15 cellular contexts compared by ENCODE assay signal in the genomic region with DNA sequence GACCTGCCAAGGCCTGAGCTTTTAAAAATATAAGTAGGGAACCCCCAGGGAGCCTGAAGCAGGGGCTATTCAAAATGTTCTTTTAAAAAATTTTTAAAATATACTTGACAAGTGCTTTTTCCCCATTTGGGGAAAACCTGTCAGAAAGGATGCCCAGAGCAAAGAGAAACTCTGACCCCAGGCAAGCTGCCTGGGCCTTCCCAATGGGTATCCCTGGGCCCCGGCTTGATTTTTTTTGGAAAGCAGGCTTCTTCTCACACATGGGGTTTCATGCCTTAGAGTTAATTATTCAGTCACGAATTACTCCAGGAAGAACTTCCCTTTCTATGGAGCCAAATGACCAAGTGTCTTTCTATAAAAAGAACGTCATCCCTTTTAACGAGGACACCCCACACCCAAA.
"Had no signal": no experiment of that assay in that cellular context is flagged by ENCODE, and none has a peak within 500 bp of the region (broad histone marks: within the 10 kb centered on the region; RNA-seq: fewer than 3 reads in every experiment).

No MANE protein-coding gene starts in this region.

- H3K4me3 ChIP-seq: cardiac muscle cell, dorsolateral prefrontal cortex, heart right ventricle, left lung, pancreas, SK-N-MC, upper lobe of right lung had no signal

- H3K4me1 Mint-ChIP-seq: activated CD4-positive, alpha-beta T cell treated with anti-CD3 and anti-CD28 coated beads for 36 hours; activated naive CD4-positive, alpha-beta T cell treated with anti-CD3 and anti-CD28 coated beads, Interleukin-2, amount 50 U/mL, for 24 hours had no signal

- H3K27me3 ChIP-seq: cardiac muscle cell, heart right ventricle, left lung, pancreas, upper lobe of right lung had no signal

- DNase-seq: activated CD4-positive, alpha-beta T cell treated with anti-CD3 and anti-CD28 coated beads for 36 hours; activated CD4-positive, alpha-beta T cell treated with anti-CD3 and anti-CD28 coated beads, Interleukin-2, amount 50 U/mL, for 48 hours; activated gamma-delta T cell; foreskin melanocyte; heart right ventricle; left lung; pancreas; stimulated activated CD8-positive, alpha-beta memory T cell treated with anti-CD3 and anti-CD28 coated beads, Interleukin-4, amount 100 ng/mL, for 48 hours; stimulated activated naive CD8-positive, alpha-beta T cell treated with anti-CD3 and anti-CD28 coated beads, Interleukin-15, Interleukin-2, amounts not matched to agents 100 U/mL and 50 U/mL, for 24 hours; upper lobe of right lung had no signal

- H3K27ac Mint-ChIP-seq: activated CD4-positive, alpha-beta T cell treated with anti-CD3 and anti-CD28 coated beads for 36 hours; activated naive CD4-positive, alpha-beta T cell treated with anti-CD3 and anti-CD28 coated beads, Interleukin-2, amount 50 U/mL, for 24 hours; WTC11 had no signal

- H3K9me3 ChIP-seq: heart right ventricle, left lung, pancreas, upper lobe of right lung had no signal

- H3K4me3 Mint-ChIP-seq: activated CD4-positive, alpha-beta T cell treated with anti-CD3 and anti-CD28 coated beads for 36 hours; activated naive CD4-positive, alpha-beta T cell treated with anti-CD3 and anti-CD28 coated beads, Interleukin-2, amount 50 U/mL, for 24 hours; WTC11 had no signal

- H3K4me1 ChIP-seq: left lung, pancreas, upper lobe of right lung had no signal

- H3K36me3 Mint-ChIP-seq: activated naive CD4-positive, alpha-beta T cell treated with anti-CD3 and anti-CD28 coated beads, Interleukin-2, amount 50 U/mL, for 24 hours; WTC11 had no signal

- H3K9me3 Mint-ChIP-seq: activated naive CD4-positive, alpha-beta T cell treated with anti-CD3 and anti-CD28 coated beads, Interleukin-2, amount 50 U/mL, for 24 hours had no signal

- H3K36me3 ChIP-seq: cardiac muscle cell, heart right ventricle, left lung, pancreas, upper lobe of right lung had no signal

- ATAC-seq: activated CD4-positive, alpha-beta T cell treated with anti-CD3 and anti-CD28 coated beads for 36 hours; left lung; pancreas; stimulated activated naive CD8-positive, alpha-beta T cell treated with anti-CD3 and anti-CD28 coated beads, Interleukin-15, Interleukin-2, amounts not matched to agents 100 U/mL and 50 U/mL, for 24 hours; upper lobe of right lung; WTC11 had no signal

- H3K27ac ChIP-seq: cardiac muscle cell, heart right ventricle, left lung, pancreas, SK-N-MC, upper lobe of right lung had no signal
